ENCODE assay signal across 1 cellular context in genomic region chr3:69353088-69353478, GRCh38.
TF ChIP-seq lines count a peak whose summit lies in the region.

No MANE protein-coding gene starts in this region.

TF ChIP-seq in GM12878, 131 proteins besides CTCF, POLR2A, EP300 and RAD21 (continued from another document):
- TF ChIP-seq MEF2B (IDR thresholded peaks at IDR 0.05; ENCODE audit: partially characterized antibody, poor library complexity, severe bottlenecking): no peak
- TF ChIP-seq SIX5 (IDR thresholded peaks at IDR 0.05; ENCODE audit: low read depth, low read length, severe bottlenecking): no peak
- TF ChIP-seq SIN3A (IDR thresholded peaks at IDR 0.05; ENCODE audit: low read depth, low read length): no peak
- TF ChIP-seq REST (IDR thresholded peaks at IDR 0.05; ENCODE audit: low read depth, low read length): no peak
- no peak for TF ChIP-seq MTA2 (IDR thresholded peaks at IDR 0.05; ENCODE audit: low read depth)
- no peak for TF ChIP-seq NR2C1 (IDR thresholded peaks at IDR 0.05)
- TF ChIP-seq HDAC2 (IDR thresholded peaks at IDR 0.05): no peak
- no peak for TF ChIP-seq WRNIP1 (IDR thresholded peaks at IDR 0.05; ENCODE audit: borderline replicate concordance, low read depth, low read length)
- TF ChIP-seq MYC (IDR thresholded peaks at IDR 0.05; ENCODE audit: insufficient read depth, insufficient read length, insufficient replicate concordance, low read length, severe bottlenecking): no peak
- no peak for TF ChIP-seq ZNF687 (IDR thresholded peaks at IDR 0.05)
- TF ChIP-seq IKZF2 (IDR thresholded peaks at IDR 0.05): no peak
- no peak for TF ChIP-seq RFX5 (IDR thresholded peaks at IDR 0.05; ENCODE audit: low read depth, low read length)
